ENCODE assay signal across 17 cellular contexts in the genomic region with DNA sequence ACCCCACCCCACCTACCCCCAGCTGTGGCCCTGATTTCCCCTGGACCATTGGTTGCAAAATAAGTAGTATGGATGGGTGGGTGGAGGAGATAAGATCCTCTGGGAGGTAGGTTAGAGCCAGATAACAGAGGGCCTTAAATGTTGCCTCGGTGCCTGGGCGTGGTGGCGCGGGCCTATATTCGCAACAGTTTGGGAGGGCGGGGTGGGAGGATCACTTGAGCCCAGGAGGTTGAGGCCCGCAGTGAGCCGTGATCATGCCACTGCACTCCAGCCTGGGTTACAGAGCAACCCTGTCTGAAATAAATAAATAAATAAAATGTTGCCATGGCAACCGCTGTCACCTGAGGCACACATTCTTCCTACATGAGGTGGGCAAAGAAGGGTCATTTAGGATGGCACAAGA.
"Had no signal": no experiment of that assay in that cellular context is flagged by ENCODE, and none has a peak within 500 bp of the region (broad histone marks: within the 10 kb centered on the region; RNA-seq: fewer than 3 reads in every experiment).

No MANE protein-coding gene starts in this region.

- H3K4me2 ChIP-seq: hepatocyte had no signal

- H3K36me3 ChIP-seq: breast epithelium, left ventricle myocardium inferior, tibial nerve had no signal

- H3K27ac ChIP-seq: breast epithelium, hepatocyte, left ventricle myocardium inferior, skin epidermis, tibial nerve, VCaP had no signal

- H3K9me3 ChIP-seq: breast epithelium, left ventricle myocardium inferior, tibial nerve had no signal

- DNase-seq: activated CD4-positive, alpha-beta T cell treated with anti-CD3 and anti-CD28 coated beads for 1 hour; activated CD4-positive, alpha-beta T cell treated with anti-CD3 and anti-CD28 coated beads, Interleukin-2, amount 50 U/mL, for 4 hours; activated naive CD4-positive, alpha-beta T cell; activated naive CD8-positive, alpha-beta T cell treated with anti-CD3 and anti-CD28 coated beads, Interleukin-2, amount 10 ng/mL, durations not matched to agents 7 days and 5 days; activated T-cell treated with anti-CD3 and anti-CD28 coated beads for 4 hours; anterior cingulate cortex; left ventricle myocardium inferior; natural killer cell; stimulated activated CD4-positive, alpha-beta T cell treated with anti-CD3 and anti-CD28 coated beads, Interleukin-4, amount 100 ng/mL, for 4 hours; stimulated activated CD8-positive, alpha-beta memory T cell treated with anti-CD3 and anti-CD28 coated beads, Interleukin-4, amount 100 ng/mL, for 48 hours; stimulated activated naive CD4-positive, alpha-beta T cell treated with Interleukin-2 at 50 U/mL for 16 hours; substantia nigra had no signal

- H3K4me3 ChIP-seq: breast epithelium, hepatocyte, left ventricle myocardium inferior, skin epidermis, tibial nerve had no signal

- H3K4me1 ChIP-seq: breast epithelium, left ventricle myocardium inferior, tibial nerve had no signal

- ATAC-seq: natural killer cell had no signal

- H3K27me3 ChIP-seq: breast epithelium, hepatocyte, tibial nerve had no signal

- H3K79me2 ChIP-seq: hepatocyte had no signal
